ENCODE assay signal across 16 cellular contexts in the genomic region with DNA sequence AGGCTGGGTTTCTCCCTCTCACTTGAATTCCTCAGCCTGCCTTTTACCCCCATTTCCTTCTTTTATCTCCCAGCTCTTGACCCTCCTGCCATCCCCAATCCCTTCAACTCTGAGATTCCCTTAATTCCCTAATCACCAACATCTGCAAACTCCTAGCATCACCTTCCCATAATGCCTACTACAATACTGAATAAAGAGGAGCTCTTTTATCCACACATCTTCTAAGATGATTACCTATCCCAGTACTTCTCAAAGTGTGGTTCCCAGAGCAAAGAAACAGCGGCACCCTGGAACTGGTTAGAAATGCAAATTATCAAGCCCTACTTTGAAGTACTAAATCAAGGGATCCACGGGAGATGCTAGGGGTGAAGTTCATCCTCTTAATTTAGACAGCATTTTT. TPM values are rescaled to one million over a fixed set of nuclear protein-coding genes. Genes with fewer than 3 reads are reported as not detected.
DNase-seq lines count a peak whose midpoint lies in the region; ATAC-seq, FAIRE-seq and TF ChIP-seq lines count a peak whose summit lies in the region.
"Had no signal": no experiment of that assay in that cellular context is flagged by ENCODE, and none has a peak within 500 bp of the region (broad histone marks: within the 10 kb centered on the region; RNA-seq: fewer than 3 reads in every experiment).

No MANE protein-coding gene starts in this region.

- peaks cover 11% of the 10 kb centered on the region for H3K36me3 ChIP-seq in IMR-90 (ENCODE audit: control insufficient read depth, insufficient read depth, low read length)
- peaks cover 0 to 14% (median 4%) of the 10 kb centered on the region in 4 donors for H3K36me3 ChIP-seq in esophagus muscularis mucosa
- H3K36me3 ChIP-seq: HAP-1 had no signal

- H2AK5ac ChIP-seq in IMR-90 (ENCODE audit: low read depth, low read length): no peak overlapping the region

- TF ChIP-seq CTCF in IMR-90 (conservative IDR thresholded peaks at IDR 0.05; ENCODE audit: low read depth, low read length) (no peak), esophagus muscularis mucosa (IDR thresholded peaks at IDR 0.05) (no peak), progenitor cell of endocrine pancreas (IDR thresholded peaks at IDR 0.05; ENCODE audit: unreplicated experiment) (no peak)

- no peak overlapping the region for H3K9ac ChIP-seq in IMR-90 (ENCODE audit: low read depth, low read length)

- WGBS in IMR-90 (ENCODE audit: extremely low coverage in 2 of 2, insufficient read length in 1 of 2), 2 experiments: no CpG with 5 or more reads among the region's 2 CpGs
- WGBS in esophagus muscularis mucosa: 98% methylated on average over 2 of the region's 2 CpGs

- no peak for TF ChIP-seq EP300 in esophagus muscularis mucosa (IDR thresholded peaks at IDR 0.05)

- H3K4ac ChIP-seq in IMR-90 (ENCODE audit: low read depth, low read length): no peak overlapping the region

- no peak for FAIRE-seq in HTR-8/SVneo (lab: Jason Lieb, UNC)
- FAIRE-seq: A549, K562 had no signal

- no peak for TF ChIP-seq RAD21 in IMR-90 (IDR thresholded peaks at IDR 0.05; ENCODE audit: low read length)

- no peaks in the 10 kb centered on the region for H3K9me3 Mint-ChIP-seq in progenitor cell of endocrine pancreas (ENCODE audit: low read depth)
- no peaks in the 10 kb centered on the region for H3K9me3 Mint-ChIP-seq in activated T-helper 1 cell treated with anti-CD3 and anti-CD28 coated beads, Interleukin-12 subunit alpha, Interleukin-12 subunit beta, Interleukin-2, Interleukin-4 antibody, amounts not matched to agents 30 ng/mL and 10 ng/mL and 1 ng/mL, durations not matched to agents 14 hours and 24 hours and 36 hours
- H3K9me3 Mint-ChIP-seq: CD4-positive, alpha-beta memory T cell had no signal

- dilution Hi-C loops in IMR-90 (cut with HindIII; ENCODE audit: low sequenced_read_pairs, unreplicated experiment): no loop called here

- H3K14ac ChIP-seq in IMR-90 (replicated peaks; ENCODE audit: low read depth, low read length): no peak overlapping the region

- CTCF ChIA-PET in IMR-90 (lab: Yijun Ruan, JAX): no interaction called here

- no peaks in the 10 kb centered on the region for H3K9me3 ChIP-seq in IMR-90 (ENCODE audit: control insufficient read depth, insufficient read depth, low read length)
- H3K9me3 ChIP-seq in esophagus muscularis mucosa: no peaks in the 10 kb centered on the region
- H3K9me3 ChIP-seq: A549, HAP-1 had no signal

- H3K36me3 Mint-ChIP-seq in progenitor cell of endocrine pancreas (ENCODE audit: insufficient read depth): peaks cover 22% of the 10 kb centered on the region
- no peaks in the 10 kb centered on the region for H3K36me3 Mint-ChIP-seq in activated T-helper 1 cell treated with anti-CD3 and anti-CD28 coated beads, Interleukin-12 subunit alpha, Interleukin-12 subunit beta, Interleukin-2, Interleukin-4 antibody, amounts not matched to agents 30 ng/mL and 10 ng/mL and 1 ng/mL, durations not matched to agents 14 hours and 24 hours and 36 hours (ENCODE audit: low read depth)
- H3K36me3 Mint-ChIP-seq: CD4-positive, alpha-beta memory T cell had no signal

- H2AK9ac ChIP-seq in IMR-90 (replicated peaks; ENCODE audit: low read depth, low read length, poor library complexity): no peak overlapping the region

- no peak overlapping the region for H2BK20ac ChIP-seq in IMR-90 (ENCODE audit: low read depth, low read length)

- H3K27me3 Mint-ChIP-seq in progenitor cell of endocrine pancreas: no peaks in the 10 kb centered on the region
- no peaks in the 10 kb centered on the region for H3K27me3 Mint-ChIP-seq in activated T-helper 1 cell treated with anti-CD3 and anti-CD28 coated beads, Interleukin-12 subunit alpha, Interleukin-12 subunit beta, Interleukin-2, Interleukin-4 antibody, amounts not matched to agents 30 ng/mL and 10 ng/mL and 1 ng/mL, durations not matched to agents 14 hours and 24 hours and 36 hours (ENCODE audit: insufficient read depth)

- no peak overlapping the region for H3K56ac ChIP-seq in IMR-90 (ENCODE audit: extremely low read depth, insufficient read depth, low read length)

- no peak overlapping the region for H2BK15ac ChIP-seq in IMR-90 (ENCODE audit: low read depth, low read length)

- H3K27ac ChIP-seq in IMR-90 (ENCODE audit: insufficient read depth, low read length): no peak overlapping the region
- H3K27ac ChIP-seq in esophagus muscularis mucosa (replicated peaks in 1 of 4): no peak overlapping the region
- H3K27ac ChIP-seq: A549, C4-2B had no signal

- H2AFZ ChIP-seq in IMR-90 (replicated peaks; ENCODE audit: low read length, poor library complexity): no peak overlapping the region

- no peak overlapping the region for H4K8ac ChIP-seq in IMR-90 (ENCODE audit: low read depth in 2 of 2, low read length in 2 of 2)

- peak overlapping the region; percentile 9 for H3K27ac Mint-ChIP-seq in progenitor cell of endocrine pancreas
- no peak overlapping the region for H3K27ac Mint-ChIP-seq in activated T-helper 1 cell treated with anti-CD3 and anti-CD28 coated beads, Interleukin-12 subunit alpha, Interleukin-12 subunit beta, Interleukin-2, Interleukin-4 antibody, amounts not matched to agents 30 ng/mL and 10 ng/mL and 1 ng/mL, durations not matched to agents 14 hours and 24 hours and 36 hours

- POLR2A ChIA-PET in IMR-90 (lab: Charles Lee; ENCODE audit: unreplicated experiment): no interaction called here

- 0 out of 2 replicates have a peak, but pooled peaks cover 4% of the 10 kb centered on the region for H4K20me1 ChIP-seq in IMR-90 (ENCODE audit: insufficient read depth, low read length)

- no peak overlapping the region for H4K5ac ChIP-seq in IMR-90 (ENCODE audit: low read depth, low read length)

- DNase-seq in IMR-90: no peak
- DNase-seq in esophagus muscularis mucosa (ENCODE audit: extremely low spot score): peak; percentile 37
- no peak for DNase-seq in progenitor cell of endocrine pancreas (ENCODE audit: low spot score, unreplicated experiment)
- DNase-seq in activated T-helper 1 cell treated with anti-CD3 and anti-CD28 coated beads, Interleukin-12 subunit alpha, Interleukin-12 subunit beta, Interleukin-2, Interleukin-4 antibody, amounts not matched to agents 30 ng/mL and 10 ng/mL and 1 ng/mL, durations not matched to agents 14 hours and 24 hours and 36 hours (ENCODE audit: low spot score): no peak
- DNase-seq in HTR-8/SVneo (ENCODE audit: insufficient read length, low spot score): no peak
- DNase-seq: AML-193; CD4-positive, alpha-beta memory T cell; DMS79 treated with DMSO at 0.1 percent for 48 hours; GF-D8 had no signal

- no peaks in the 10 kb centered on the region; the same call in 1 of the 2 replicates for H3K9me1 ChIP-seq in IMR-90 (ENCODE audit: insufficient read depth, low read length)

- TF ChIP-seq POLR2A in IMR-90 (IDR thresholded peaks at IDR 0.05; ENCODE audit: low read depth, low read length) (no peak), esophagus muscularis mucosa (IDR thresholded peaks at IDR 0.05; ENCODE audit: low read depth) (no peak)

- H2BK120ac ChIP-seq in IMR-90 (ENCODE audit: low read depth, low read length): 0 out of 2 replicates have a peak overlapping the region, but pooled peaks have one; percentile 13

- ATAC-seq in IMR-90 (ENCODE audit: low read depth): no peak
- ATAC-seq in GM21619 (IDR thresholded peaks at IDR 0.05; ENCODE audit: unreplicated experiment): no peak
- ATAC-seq: A549, K562 had no signal

- intact Hi-C loops in IMR-90 (cut with micrococcal nuclease) (no loop called here), esophagus muscularis mucosa (cut with DNase I) (no loop called here)
- intact Hi-C loops in activated T-helper 1 cell treated with anti-CD3 and anti-CD28 coated beads, Interleukin-12 subunit alpha, Interleukin-12 subunit beta, Interleukin-2, Interleukin-4 antibody, amounts not matched to agents 30 ng/mL and 10 ng/mL and 1 ng/mL, durations not matched to agents 14 hours and 24 hours and 36 hours (cut with micrococcal nuclease): no loop called here

- H3K4me3 ChIP-seq in IMR-90 (ENCODE audit: insufficient read depth, low read depth, low read length) (no peak overlapping the region), esophagus muscularis mucosa (no peak overlapping the region)
- H3K4me3 ChIP-seq: A549, HAP-1, K562 had no signal

- BruUV-seq in IMR-90 (replicated peaks; lab: Mats Ljungman, UMichigan): no TSS peak

- no peak overlapping the region for H3K18ac ChIP-seq in IMR-90 (ENCODE audit: low read depth, low read length)

- no peaks in the 10 kb centered on the region for H3K79me1 ChIP-seq in IMR-90 (ENCODE audit: low read depth in 1 of 2, low read length in 2 of 2)

- H3K4me2 ChIP-seq in IMR-90 (ENCODE audit: low read depth, low read length): no peak overlapping the region
- H3K4me2 ChIP-seq: A549 had no signal

- no peaks in the 10 kb centered on the region for H3K27me3 ChIP-seq in IMR-90 (ENCODE audit: control insufficient read depth, insufficient read depth, low read length)
- no peaks in the 10 kb centered on the region for H3K27me3 ChIP-seq in esophagus muscularis mucosa

- H2BK5ac ChIP-seq in IMR-90 (ENCODE audit: low read depth, low read length, poor library complexity, severe bottlenecking): no peak overlapping the region

- H3K4me3 Mint-ChIP-seq in progenitor cell of endocrine pancreas (ENCODE audit: low read depth): no peak overlapping the region
- H3K4me3 Mint-ChIP-seq in activated T-helper 1 cell treated with anti-CD3 and anti-CD28 coated beads, Interleukin-12 subunit alpha, Interleukin-12 subunit beta, Interleukin-2, Interleukin-4 antibody, amounts not matched to agents 30 ng/mL and 10 ng/mL and 1 ng/mL, durations not matched to agents 14 hours and 24 hours and 36 hours: no peak overlapping the region
- H3K4me3 Mint-ChIP-seq: CD4-positive, alpha-beta memory T cell had no signal

- H3K4me1 Mint-ChIP-seq in progenitor cell of endocrine pancreas (ENCODE audit: low read depth): no peaks in the 10 kb centered on the region
- no peaks in the 10 kb centered on the region for H3K4me1 Mint-ChIP-seq in activated T-helper 1 cell treated with anti-CD3 and anti-CD28 coated beads, Interleukin-12 subunit alpha, Interleukin-12 subunit beta, Interleukin-2, Interleukin-4 antibody, amounts not matched to agents 30 ng/mL and 10 ng/mL and 1 ng/mL, durations not matched to agents 14 hours and 24 hours and 36 hours (ENCODE audit: low read depth)

- peaks cover 6% of the 10 kb centered on the region for H3K4me1 ChIP-seq in IMR-90 (ENCODE audit: control insufficient read depth, insufficient read depth, low read length)
- peaks cover 0 to 6% (median 2%) of the 10 kb centered on the region in 4 donors for H3K4me1 ChIP-seq in esophagus muscularis mucosa
- H3K4me1 ChIP-seq: A549, HAP-1 had no signal

- no peak overlapping the region for H4K91ac ChIP-seq in IMR-90 (ENCODE audit: insufficient read depth, low read depth, low read length)

- in situ Hi-C loops in IMR-90 (cut with MboI; ENCODE audit: low sequenced_read_pairs): no loop called here

- no peak overlapping the region for H3K23ac ChIP-seq in IMR-90 (ENCODE audit: low read depth, low read length)

RNA-seq across cellular contexts. Expression of a gene that starts 21.2 kb away (rescaled TPM):
- total RNA-seq in IMR-90 (2012; rRNA removed): not detected in 2 replicates
- not detected in 2 replicates for polyA plus RNA-seq in IMR-90 (2012; rRNA removed)
- polyA plus RNA-seq in IMR-90 (2012; cell fraction: cytosol; rRNA removed): not detected in 2 replicates
- not detected in 2 replicates for polyA plus RNA-seq in IMR-90 (2012; cell fraction: nucleus; rRNA removed; ENCODE audit: low replicate concordance)
- total RNA-seq in esophagus muscularis mucosa: not detected
- not detected in 2 replicates for total RNA-seq in progenitor cell of endocrine pancreas
- total RNA-seq in activated T-helper 1 cell treated with anti-CD3 and anti-CD28 coated beads, Interleukin-12 subunit alpha, Interleukin-12 subunit beta, Interleukin-2, Interleukin-4 antibody, amounts not matched to agents 30 ng/mL and 10 ng/mL and 1 ng/mL, durations not matched to agents 14 hours and 24 hours and 36 hours: not detected in 2 replicates
- total RNA-seq: CD4-positive, alpha-beta memory T cell; HT-29; K562 had no signal
- polyA plus RNA-seq: A549; BJ; CD4-positive, alpha-beta memory T cell; K562 had no signal
